ENCODE assay signal across 1 cellular context in genomic region chr7:157282141-157282801, GRCh38.
TF ChIP-seq lines count a peak whose summit lies in the region.

No MANE protein-coding gene starts in this region.

TF ChIP-seq in WTC11, 78 proteins besides CTCF, POLR2A, EP300 and RAD21 (continued from another document):
- TF ChIP-seq E2F5 (CRISPR knock-in tag; IDR thresholded peaks at IDR 0.05) (no peak), NR1H2 (CRISPR knock-in tag; IDR thresholded peaks at IDR 0.05) (no peak), FOXP4 (CRISPR knock-in tag; IDR thresholded peaks at IDR 0.05) (no peak), IRF1 (CRISPR knock-in tag; IDR thresholded peaks at IDR 0.05) (no peak), ZNF425 (CRISPR knock-in tag; conservative IDR thresholded peaks at IDR 0.05) (no peak), TP53 (CRISPR knock-in tag; IDR thresholded peaks at IDR 0.05) (no peak), CREM (CRISPR knock-in tag; IDR thresholded peaks at IDR 0.05) (no peak), ZNF121 (CRISPR knock-in tag; IDR thresholded peaks at IDR 0.05) (no peak)
